13 cellular contexts compared by ENCODE assay signal in genomic region chr6:71405416-71405815, GRCh38.
DNase-seq lines count a peak whose midpoint lies in the region; TF ChIP-seq lines count a peak whose summit lies in the region.
"Had no signal": no experiment of that assay in that cellular context is flagged by ENCODE, and none has a peak within 500 bp of the region (broad histone marks: within the 10 kb centered on the region; RNA-seq: fewer than 3 reads in every experiment).

No MANE protein-coding gene starts in this region.

- no peak overlapping the region for H4K5ac ChIP-seq in mesendoderm (ENCODE audit: low read length)

- H2BK5ac ChIP-seq in mesendoderm (ENCODE audit: low read length): no peak overlapping the region

- H2AK5ac ChIP-seq in mesendoderm (ENCODE audit: low read length): no peak overlapping the region

- no peak overlapping the region for H3K9ac ChIP-seq in mammary epithelial cell (ENCODE audit: insufficient read depth, low read length)
- no peak overlapping the region for H3K9ac ChIP-seq in mesendoderm (ENCODE audit: low read length)
- H3K9ac ChIP-seq: BLaER1 had no signal

- no peak for TF ChIP-seq EP300 in stomach (IDR thresholded peaks at IDR 0.05)

- no peak overlapping the region for H2BK15ac ChIP-seq in mesendoderm (replicated peaks; ENCODE audit: low read depth)

- no peak overlapping the region for H3K56ac ChIP-seq in mesendoderm (ENCODE audit: low read length)

- no peak for TF ChIP-seq POLR2A in stomach (IDR thresholded peaks at IDR 0.05)

- dilution Hi-C loops in mammary epithelial cell (cut with HindIII; ENCODE audit: low sequenced_read_pairs): loop anchor here (5.0 kb wide), 1 partner anchor 72 kb away; no protein-coding TSS in a partner anchor

- in situ Hi-C loops in mammary epithelial cell (cut with MboI; ENCODE audit: low sequenced_read_pairs in 2 of 2): no loop called here

- 100% methylated on average over 1 of the region's 1 CpG for WGBS in mammary epithelial cell (ENCODE audit: low coverage, missing lambda C conversion rate)
- WGBS in mesendoderm (ENCODE audit: extremely low coverage, insufficient coverage, low lambda C conversion rate): 100% methylated on average over 1 of the region's 1 CpG
- WGBS in stomach, 5 donors: 73 to 94% (median 76%) methylated on average over 1 of the region's 1 CpG

- H2AFZ ChIP-seq in mammary epithelial cell (ENCODE audit: low read depth, low read length): no peak overlapping the region

- peak overlapping the region; percentile 84 for H3K18ac ChIP-seq in mesendoderm (ENCODE audit: low read length)

- H2BK120ac ChIP-seq in mesendoderm (ENCODE audit: low read depth, low read length): no peak overlapping the region

- TF ChIP-seq CTCF in mammary epithelial cell (conservative IDR thresholded peaks at IDR 0.05 in 1 of 2, IDR thresholded peaks at IDR 0.05 in 1 of 2; ENCODE audit: extremely low read depth in 1 of 2, insufficient read depth in 1 of 2, low read depth in 1 of 2, low read length in 2 of 2): no peak
- TF ChIP-seq CTCF in stomach (IDR thresholded peaks at IDR 0.05): no peak

- no peak overlapping the region for H3K4me3 ChIP-seq in mammary epithelial cell (replicated peaks in 1 of 3; ENCODE audit: insufficient read depth in 1 of 3, low read depth in 2 of 3, low read length in 3 of 3)
- H3K4me3 ChIP-seq in mesendoderm (ENCODE audit: low read length): no peak overlapping the region
- no peak overlapping the region for H3K4me3 ChIP-seq in stomach
- H3K4me3 ChIP-seq: BLaER1, right lobe of liver had no signal

- H3K9me3 ChIP-seq in mammary epithelial cell (replicated peaks; ENCODE audit: insufficient read depth, low read length) (no peaks in the 10 kb centered on the region), stomach (no peaks in the 10 kb centered on the region)
- H3K9me3 ChIP-seq: right lobe of liver had no signal

- H3K4me1 ChIP-seq in mammary epithelial cell (ENCODE audit: insufficient read depth, low read length) (peaks cover 75% of the 10 kb centered on the region), mesendoderm (ENCODE audit: control insufficient read depth, low read depth, low read length) (peaks cover 4% of the 10 kb centered on the region), stomach (peaks cover 16 to 64% (median 38%) of the 10 kb centered on the region in 4 donors)

- intact Hi-C loops in mammary epithelial cell (cut with micrococcal nuclease): loop anchor here (2.0 kb wide), 1 partner anchor 13 kb away; no protein-coding TSS in a partner anchor
- intact Hi-C loops in stomach (cut with DNase I; ENCODE audit: low total_unique reads): no loop called here

- no peaks in the 10 kb centered on the region for H4K20me1 ChIP-seq in mammary epithelial cell (ENCODE audit: insufficient read depth, low read length)
- H4K20me1 ChIP-seq: BLaER1 had no signal

- peak overlapping the region; percentile 93 for H3K27ac ChIP-seq in mammary epithelial cell (ENCODE audit: insufficient read depth, low read depth, low read length)
- H3K27ac ChIP-seq in mesendoderm (ENCODE audit: low read depth, low read length): no peak overlapping the region
- peak overlapping the region in 4 of 5 donors; percentile 62 to 78 (median 70) for H3K27ac ChIP-seq in stomach
- H3K27ac ChIP-seq: BLaER1 had no signal

- peaks cover 63% of the 10 kb centered on the region for H3K79me2 ChIP-seq in mammary epithelial cell (ENCODE audit: insufficient read depth, low read length)
- no peaks in the 10 kb centered on the region for H3K79me2 ChIP-seq in mesendoderm (ENCODE audit: control insufficient read depth, insufficient read depth, low read length)

- peaks cover 6% of the 10 kb centered on the region for H3K36me3 ChIP-seq in mammary epithelial cell (ENCODE audit: insufficient read depth, low read length)
- H3K36me3 ChIP-seq in mesendoderm (ENCODE audit: control insufficient read depth, insufficient read depth, low read length): no peaks in the 10 kb centered on the region
- H3K36me3 ChIP-seq in stomach: peaks cover 0 to 12% (median 2%) of the 10 kb centered on the region in 4 donors
- H3K36me3 ChIP-seq: BLaER1, right lobe of liver had no signal

- CTCF ChIA-PET in mammary epithelial cell (lab: Charles Lee; ENCODE audit: low non-redundant PET): no interaction called here

- H3K4me2 ChIP-seq in mammary epithelial cell (ENCODE audit: insufficient read depth, low read depth, low read length) (peak overlapping the region; percentile 93), mesendoderm (ENCODE audit: low read length) (no peak overlapping the region)
- H3K4me2 ChIP-seq: BLaER1 had no signal

- H3K79me1 ChIP-seq in mesendoderm (ENCODE audit: low read length): no peaks in the 10 kb centered on the region

- no peak overlapping the region for H4K8ac ChIP-seq in mesendoderm (ENCODE audit: low read depth, low read length)

- BruUV-seq in mammary epithelial cell (replicated peaks; lab: Mats Ljungman, UMichigan): no TSS peak

- H3K4ac ChIP-seq in mesendoderm (ENCODE audit: low read depth, low read length): no peak overlapping the region

- DNase-seq in M059J (ENCODE audit: low read depth): peak; percentile 39
- DNase-seq in mammary epithelial cell: no peak
- no peak for DNase-seq in mesendoderm
- DNase-seq in stomach: no peak
- no peak for DNase-seq in NCI-H748 treated with DMSO at 0.1 percent for 48 hours (lab: John Stamatoyannopoulos, UW)
- no peak for DNase-seq in stimulated activated naive CD4-positive, alpha-beta T cell (lab: John Stamatoyannopoulos, UW)
- no peak for DNase-seq in activated naive CD4-positive, alpha-beta T cell treated with Interleukin-2 at 50 U/mL for 16 hours
- DNase-seq: activated CD4-positive, alpha-beta T cell treated with anti-CD3 and anti-CD28 coated beads, Interleukin-2, amount 50 U/mL, for 1 hour; natural killer cell; NCI-H1930; NCI-H524 treated with DMSO at 0.1 percent for 48 hours; right lobe of liver had no signal

- no peaks in the 10 kb centered on the region for H3K27me3 ChIP-seq in mammary epithelial cell (ENCODE audit: insufficient read depth, low read length)
- H3K27me3 ChIP-seq in mesendoderm (ENCODE audit: insufficient read depth, low read length, poor library complexity): no peaks in the 10 kb centered on the region
- H3K27me3 ChIP-seq in stomach: no peaks in the 10 kb centered on the region
- H3K27me3 ChIP-seq: BLaER1, right lobe of liver had no signal

- no peak overlapping the region for H3K23ac ChIP-seq in mesendoderm (ENCODE audit: low read length)
